Comparison of ENCODE assay signal across 9 cellular contexts in genomic region chr2:96251721-96252292, GRCh38. TPM values are rescaled to one million over a fixed set of nuclear protein-coding genes. Genes with fewer than 3 reads are reported as not detected.
DNase-seq lines count a peak whose midpoint lies in the region; ATAC-seq and TF ChIP-seq lines count a peak whose summit lies in the region.
"Had no signal": no experiment of that assay in that cellular context is flagged by ENCODE, and none has a peak within 500 bp of the region (broad histone marks: within the 10 kb centered on the region; RNA-seq: fewer than 3 reads in every experiment).

No MANE protein-coding gene starts in this region.

- TF ChIP-seq EP300 in SK-N-SH (IDR thresholded peaks at IDR 0.05; ENCODE audit: borderline replicate concordance in 1 of 2, low read depth in 1 of 2, low read length in 1 of 2) = no peak

- H3K79me2 ChIP-seq in SK-N-SH (ENCODE audit: insufficient read depth) = peaks cover 37% of the 10 kb centered on the region

- H3K4me3 Mint-ChIP-seq in naive thymus-derived CD4-positive, alpha-beta T cell = no peak overlapping the region
- H3K4me3 Mint-ChIP-seq: IgD-negative memory B cell had no signal

- H3F3A ChIP-seq in SK-N-SH (replicated peaks; ENCODE audit: insufficient read depth) = peaks cover 27% of the 10 kb centered on the region

- POLR2A ChIA-PET in SK-N-SH (lab: Yijun Ruan, JAX) = no interaction called here
- POLR2A ChIA-PET in naive thymus-derived CD4-positive, alpha-beta T cell (lab: Charles Lee) = no interaction called here

- H3K4me1 Mint-ChIP-seq in naive thymus-derived CD4-positive, alpha-beta T cell = peaks cover 22 to 59% (median 38%) of the 10 kb centered on the region in 7 donors

- H3K36me3 Mint-ChIP-seq in naive thymus-derived CD4-positive, alpha-beta T cell = peaks cover 10 to 40% (median 21%) of the 10 kb centered on the region in 5 donors

- intact Hi-C loops in naive thymus-derived CD4-positive, alpha-beta T cell (cut with micrococcal nuclease) = no loop called here

- no peaks in the 10 kb centered on the region for H3K9me3 ChIP-seq in SK-N-SH
- no peaks in the 10 kb centered on the region for H3K9me3 ChIP-seq in naive thymus-derived CD4-positive, alpha-beta T cell (ENCODE audit: control insufficient read depth in 2 of 3, low read length in 3 of 3)

- H3K9me2 ChIP-seq in SK-N-SH = no peaks in the 10 kb centered on the region

- H2AFZ ChIP-seq in SK-N-SH (ENCODE audit: low read depth) = no peak overlapping the region

- H3K27ac ChIP-seq in SK-N-SH (ENCODE audit: low read depth in 2 of 2, low read length in 1 of 2) = peak overlapping the region; percentile 58 to 80
- H3K27ac ChIP-seq in naive thymus-derived CD4-positive, alpha-beta T cell (ENCODE audit: low read depth, low read length) = peak overlapping the region; percentile 26

- peaks cover 29 to 36% of the 10 kb centered on the region in 2 experiments for H3K36me3 ChIP-seq in SK-N-SH (replicated peaks in 1 of 2; ENCODE audit: control insufficient read depth in 1 of 2, insufficient read depth in 2 of 2, low read length in 1 of 2)
- peaks cover 6 to 44% (median 16%) of the 10 kb centered on the region in 3 experiments for H3K36me3 ChIP-seq in naive thymus-derived CD4-positive, alpha-beta T cell (ENCODE audit: control insufficient read depth in 2 of 3, insufficient read depth in 3 of 3, low read length in 3 of 3)

- H3K27me3 Mint-ChIP-seq in naive thymus-derived CD4-positive, alpha-beta T cell = no peaks in the 10 kb centered on the region
- H3K27me3 Mint-ChIP-seq: IgD-negative memory B cell had no signal

- H3K4me3 ChIP-seq in SK-N-SH (ENCODE audit: low read depth in 2 of 2, low read length in 1 of 2) = no peak overlapping the region
- H3K4me3 ChIP-seq in epithelial cell of proximal tubule (ENCODE audit: low read depth, low read length) = no peak overlapping the region
- H3K4me3 ChIP-seq in naive thymus-derived CD4-positive, alpha-beta T cell (ENCODE audit: low read length) = no peak overlapping the region

- no peaks in the 10 kb centered on the region for H3K9me3 Mint-ChIP-seq in naive thymus-derived CD4-positive, alpha-beta T cell
- H3K9me3 Mint-ChIP-seq: IgD-negative memory B cell had no signal

- DNase-seq in GM03348 (ENCODE audit: low spot score) (peak; percentile 66), SK-N-SH (peak; percentile 82), epithelial cell of proximal tubule (ENCODE audit: low read depth) (peak; percentile 73), NCI-H2029 treated with DMSO at 0.1 percent for 48 hours (lab: John Stamatoyannopoulos, UW) (no peak)
- DNase-seq in naive thymus-derived CD4-positive, alpha-beta T cell = no peak

- peak overlapping the region; percentile 54 for H3K4me2 ChIP-seq in SK-N-SH

- ATAC-seq in naive thymus-derived CD4-positive, alpha-beta T cell = peak; percentile 28
- ATAC-seq in activated CD4-positive, CD25-positive, alpha-beta regulatory T cell treated with anti-CD3 and anti-CD28 coated beads, Interleukin-2, amount 50 U/mL, for 24 hours = no peak
- ATAC-seq in GM19328 (IDR thresholded peaks at IDR 0.05; ENCODE audit: unreplicated experiment) (no peak), HG02981 (IDR thresholded peaks at IDR 0.05; ENCODE audit: unreplicated experiment) (no peak)

- peaks cover 21 to 22% of the 10 kb centered on the region in 2 experiments; a peak in 3 of 4 replicates for H3K4me1 ChIP-seq in SK-N-SH (ENCODE audit: control insufficient read depth in 1 of 2, insufficient read depth in 2 of 2, low read depth in 1 of 2, low read length in 1 of 2)
- H3K4me1 ChIP-seq in naive thymus-derived CD4-positive, alpha-beta T cell (ENCODE audit: control insufficient read depth in 2 of 2, insufficient read depth in 2 of 2, low read length in 2 of 2) = peaks cover 0 to 21% of the 10 kb centered on the region in 2 donors

- H4K20me1 ChIP-seq in SK-N-SH (ENCODE audit: insufficient read depth) = 0 out of 2 replicates have a peak, but pooled peaks cover 2% of the 10 kb centered on the region

- no peaks in the 10 kb centered on the region for H3K27me3 ChIP-seq in SK-N-SH (ENCODE audit: insufficient read depth)
- H3K27me3 ChIP-seq in naive thymus-derived CD4-positive, alpha-beta T cell (ENCODE audit: control insufficient read depth in 2 of 2, insufficient read depth in 2 of 2, low read length in 2 of 2) = no peaks in the 10 kb centered on the region

- TF ChIP-seq RAD21 in SK-N-SH (IDR thresholded peaks at IDR 0.05; ENCODE audit: low read length) = no peak

- WGBS in SK-N-SH (ENCODE audit: low lambda C conversion rate) = 38% methylated on average over 5 of the region's 6 CpGs

- CTCF ChIA-PET in SK-N-SH (lab: Yijun Ruan, JAX) = interaction anchor here (1.2 to 1.8 kb wide), 4 partner anchors 11 to 77 kb away, joined by 3 to 5 read pairs (median 4); no protein-coding TSS in a partner anchor
- CTCF ChIA-PET in naive thymus-derived CD4-positive, alpha-beta T cell (lab: Charles Lee) = no interaction called here

- H3K27ac Mint-ChIP-seq in naive thymus-derived CD4-positive, alpha-beta T cell = peak overlapping the region in 6 of 9 donors; percentile 24 to 68 (median 58)

- TF ChIP-seq CTCF in SK-N-SH (IDR thresholded peaks at IDR 0.05) = no peak
- TF ChIP-seq CTCF in epithelial cell of proximal tubule (conservative IDR thresholded peaks at IDR 0.05; ENCODE audit: low read depth, low read length) = no peak

- H3K9ac ChIP-seq in SK-N-SH = 0 out of 2 replicates have a peak overlapping the region, but pooled peaks have one; percentile 17

TF ChIP-seq in SK-N-SH, 30 proteins besides CTCF, POLR2A, EP300 and RAD21 (continues in another document):
- no peak for TF ChIP-seq EZH2phosphoT487 (IDR thresholded peaks at IDR 0.05; ENCODE audit: borderline replicate concordance, low read depth)
- TF ChIP-seq GABPA (IDR thresholded peaks at IDR 0.05; ENCODE audit: low read depth) = no peak
- TF ChIP-seq, protein P1, sequence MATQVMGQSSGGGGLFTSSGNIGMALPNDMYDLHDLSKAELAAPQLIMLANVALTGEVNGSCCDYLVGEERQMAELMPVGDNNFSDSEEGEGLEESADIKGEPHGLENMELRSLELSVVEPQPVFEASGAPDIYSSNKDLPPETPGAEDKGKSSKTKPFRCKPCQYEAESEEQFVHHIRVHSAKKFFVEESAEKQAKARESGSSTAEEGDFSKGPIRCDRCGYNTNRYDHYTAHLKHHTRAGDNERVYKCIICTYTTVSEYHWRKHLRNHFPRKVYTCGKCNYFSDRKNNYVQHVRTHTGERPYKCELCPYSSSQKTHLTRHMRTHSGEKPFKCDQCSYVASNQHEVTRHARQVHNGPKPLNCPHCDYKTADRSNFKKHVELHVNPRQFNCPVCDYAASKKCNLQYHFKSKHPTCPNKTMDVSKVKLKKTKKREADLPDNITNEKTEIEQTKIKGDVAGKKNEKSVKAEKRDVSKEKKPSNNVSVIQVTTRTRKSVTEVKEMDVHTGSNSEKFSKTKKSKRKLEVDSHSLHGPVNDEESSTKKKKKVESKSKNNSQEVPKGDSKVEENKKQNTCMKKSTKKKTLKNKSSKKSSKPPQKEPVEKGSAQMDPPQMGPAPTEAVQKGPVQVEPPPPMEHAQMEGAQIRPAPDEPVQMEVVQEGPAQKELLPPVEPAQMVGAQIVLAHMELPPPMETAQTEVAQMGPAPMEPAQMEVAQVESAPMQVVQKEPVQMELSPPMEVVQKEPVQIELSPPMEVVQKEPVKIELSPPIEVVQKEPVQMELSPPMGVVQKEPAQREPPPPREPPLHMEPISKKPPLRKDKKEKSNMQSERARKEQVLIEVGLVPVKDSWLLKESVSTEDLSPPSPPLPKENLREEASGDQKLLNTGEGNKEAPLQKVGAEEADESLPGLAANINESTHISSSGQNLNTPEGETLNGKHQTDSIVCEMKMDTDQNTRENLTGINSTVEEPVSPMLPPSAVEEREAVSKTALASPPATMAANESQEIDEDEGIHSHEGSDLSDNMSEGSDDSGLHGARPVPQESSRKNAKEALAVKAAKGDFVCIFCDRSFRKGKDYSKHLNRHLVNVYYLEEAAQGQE (IDR thresholded peaks at IDR 0.05; ENCODE audit: low read depth, low read length) = no peak
- 0 out of 2 replicates have a peak, but pooled peaks have one; percentile 42 for TF ChIP-seq TEAD4 (IDR thresholded peaks at IDR 0.05; ENCODE audit: borderline replicate concordance, insufficient read depth)
- no peak for TF ChIP-seq MXI1 (IDR thresholded peaks at IDR 0.05; ENCODE audit: low read depth, low read length)
- peak; percentile 38; the same call in 1 of the 2 replicates for TF ChIP-seq TAF1 (IDR thresholded peaks at IDR 0.05; ENCODE audit: borderline replicate concordance, low read depth, low read length)
- no peak for TF ChIP-seq RXRA (IDR thresholded peaks at IDR 0.05; ENCODE audit: borderline replicate concordance, low read depth)
- TF ChIP-seq RCOR1 (IDR thresholded peaks at IDR 0.05; ENCODE audit: low read length) = peak; percentile 49; the same call in 1 of the 2 replicates

RNA-seq across cellular contexts. Expression of gene TMEM127, which starts 14.0 kb away (rescaled TPM):
- polyA plus RNA-seq in SK-N-SH (2012; rRNA removed) = 40.9 and 47.9 TPM in 2 replicates
- 25.6 and 37.1 TPM in 2 replicates for polyA plus RNA-seq in SK-N-SH (2012; cell fraction: cytosol; rRNA removed)
- 20.5 and 32.1 TPM in 2 replicates for polyA plus RNA-seq in SK-N-SH (2012; cell fraction: nucleus; rRNA removed)
- total RNA-seq in epithelial cell of proximal tubule = 21.3 and 25.9 TPM in 2 replicates
- 10 to 100 TPM; 33.7 to 69.0 (median 40.4) TPM for total RNA-seq in naive thymus-derived CD4-positive, alpha-beta T cell
- polyA plus RNA-seq in naive thymus-derived CD4-positive, alpha-beta T cell = 10 to 100 TPM; 23.6 to 38.0 TPM

RNA-seq across cellular contexts. Expression of gene CIAO1, which starts 14.2 kb away (rescaled TPM):
- polyA plus RNA-seq in SK-N-SH (2012; rRNA removed) = 120 and 158 TPM in 2 replicates
- 85.4 and 125 TPM in 2 replicates for polyA plus RNA-seq in SK-N-SH (2012; cell fraction: cytosol; rRNA removed)
- 188 and 242 TPM in 2 replicates for polyA plus RNA-seq in SK-N-SH (2012; cell fraction: nucleus; rRNA removed)
- total RNA-seq in epithelial cell of proximal tubule = 110 and 155 TPM in 2 replicates
- total RNA-seq in naive thymus-derived CD4-positive, alpha-beta T cell = 10 to 100 TPM; 62.1 to 85.3 (median 71.6) TPM
- 100 to 1,000 TPM in 1 of 2 donors, 10 to 100 TPM in 1; 85.5 to 115 TPM for polyA plus RNA-seq in naive thymus-derived CD4-positive, alpha-beta T cell

RNA-seq across cellular contexts. Expression of gene STARD7, which starts 43.2 kb away (rescaled TPM):
- 36.1 and 45.8 TPM in 2 replicates for polyA plus RNA-seq in SK-N-SH (2012; rRNA removed)
- 51.1 and 53.2 TPM in 2 replicates for polyA plus RNA-seq in SK-N-SH (2012; cell fraction: cytosol; rRNA removed)
- polyA plus RNA-seq in SK-N-SH (2012; cell fraction: nucleus; rRNA removed) = 32.7 and 48.4 TPM in 2 replicates
- 99.2 and 143 TPM in 2 replicates for total RNA-seq in epithelial cell of proximal tubule
- 100 to 1,000 TPM in 1 of 5 experiments, 10 to 100 TPM in 4; 56.5 to 133 (median 74.2) TPM for total RNA-seq in naive thymus-derived CD4-positive, alpha-beta T cell
- 100 to 1,000 TPM; 106 to 120 TPM for polyA plus RNA-seq in naive thymus-derived CD4-positive, alpha-beta T cell

RNA-seq across cellular contexts. Expression of gene SNRNP200, which starts 53.5 kb away (rescaled TPM):
- polyA plus RNA-seq in SK-N-SH (2012; rRNA removed) = 165 and 177 TPM in 2 replicates
- polyA plus RNA-seq in SK-N-SH (2012; cell fraction: cytosol; rRNA removed) = 104 and 134 TPM in 2 replicates
- 437 and 481 TPM in 2 replicates for polyA plus RNA-seq in SK-N-SH (2012; cell fraction: nucleus; rRNA removed)
- total RNA-seq in epithelial cell of proximal tubule = 77.2 and 88.9 TPM in 2 replicates
- 100 to 1,000 TPM; 165 to 255 (median 212) TPM for total RNA-seq in naive thymus-derived CD4-positive, alpha-beta T cell
- 100 to 1,000 TPM in 1 of 2 donors, 10 to 100 TPM in 1; 86.6 to 137 TPM for polyA plus RNA-seq in naive thymus-derived CD4-positive, alpha-beta T cell

Comparison
In these comparisons a context has a peak if more than half of its experiments do, and no peak if none do; other contexts are left out.
1. DNase-seq: peak in GM03348 (single experiment), SK-N-SH (single experiment) and epithelial cell of proximal tubule (single experiment); none in naive thymus-derived CD4-positive, alpha-beta T cell (0 of 9) and NCI-H2029 treated with DMSO at 0.1 percent for 48 hours (single experiment).